8 cellular contexts compared by ENCODE assay signal in genomic region chr6:89597988-89598387, GRCh38. TPM values are rescaled to one million over a fixed set of nuclear protein-coding genes. Genes with fewer than 3 reads are reported as not detected.
DNase-seq lines count a peak whose midpoint lies in the region; TF ChIP-seq lines count a peak whose summit lies in the region.

No MANE protein-coding gene starts in this region.

- H2AFZ ChIP-seq in H9 (ENCODE audit: low read length) (no peak overlapping the region), OCI-LY7 (ENCODE audit: low read length) (peak overlapping the region; percentile 3; the same call in 1 of the 2 replicates)

- no peak overlapping the region for H3K23ac ChIP-seq in H9 (ENCODE audit: insufficient read length, low read depth, low read length)

- H3K4me1 ChIP-seq in H9 (ENCODE audit: insufficient read depth, low read length) (no peaks in the 10 kb centered on the region), OCI-LY7 (ENCODE audit: insufficient read depth, low read length, poor library complexity, severe bottlenecking) (peaks cover 28% of the 10 kb centered on the region), ovary (ENCODE audit: insufficient read depth) (no peaks in the 10 kb centered on the region)

- H3T11ph ChIP-seq in H9 (ENCODE audit: low read length) = no peak overlapping the region

- no peak overlapping the region for H4K5ac ChIP-seq in H9 (ENCODE audit: insufficient read length, low read depth, low read length)

- no peak overlapping the region for H3K9ac ChIP-seq in H9 (ENCODE audit: extremely low read depth, insufficient read length, low read length)

- H3K23me2 ChIP-seq in H9 (ENCODE audit: insufficient read length, low read depth, low read length, poor library complexity, severe bottlenecking) = no peaks in the 10 kb centered on the region

- H2AK5ac ChIP-seq in H9 (ENCODE audit: insufficient read length, low read length) = no peak overlapping the region

- H3K4me2 ChIP-seq in H9 (ENCODE audit: insufficient read depth, insufficient read length, low read length) = no peak overlapping the region
- H3K4me2 ChIP-seq in OCI-LY7 (ENCODE audit: low read length) = no peak overlapping the region

- H3K4me3 Mint-ChIP-seq in H9 = no peak overlapping the region

- no peaks in the 10 kb centered on the region for H3K36me3 Mint-ChIP-seq in H9 (ENCODE audit: insufficient read depth in 1 of 3, low read depth in 3 of 3)

- no peak overlapping the region for H3K4ac ChIP-seq in H9 (ENCODE audit: low read depth, low read length)

- no peaks in the 10 kb centered on the region for H3K79me1 ChIP-seq in H9 (ENCODE audit: insufficient read depth, low read depth, low read length, poor library complexity, severe bottlenecking)

- BruUV-seq in OCI-LY7 (replicated peaks; lab: Mats Ljungman, UMichigan) = no TSS peak

- no CpG with 5 or more reads among the region's 3 CpGs for WGBS in H9 (ENCODE audit: extremely low coverage, insufficient read length, low lambda C conversion rate)
- 30 to 45% (median 33%) methylated on average over 3 of the region's 3 CpGs for WGBS in ovary, 3 donors

- no peaks in the 10 kb centered on the region for H3K9me2 ChIP-seq in OCI-LY7 (ENCODE audit: insufficient read depth, low read length)

- H4K20me1 ChIP-seq in H9 (ENCODE audit: control insufficient read depth, insufficient read depth, insufficient read length) = no peaks in the 10 kb centered on the region
- H4K20me1 ChIP-seq in OCI-LY7 (ENCODE audit: insufficient read depth, low read length) = no peaks in the 10 kb centered on the region

- CTCF ChIA-PET in OCI-LY7 (lab: Charles Lee; ENCODE audit: unreplicated experiment) = interaction anchor here (1.7 kb wide), 1 partner anchor 41 kb away, joined by 5 read pairs; the partner anchor contains the start of gene LYRM2

- no peak overlapping the region for H2BK120ac ChIP-seq in H9 (ENCODE audit: low read depth, low read length, poor library complexity, severe bottlenecking)

- H3K27me3 Mint-ChIP-seq in H9 (ENCODE audit: low read depth) = no peaks in the 10 kb centered on the region

- H3K9me3 Mint-ChIP-seq in H9 = no peaks in the 10 kb centered on the region

- H2BK12ac ChIP-seq in H9 (ENCODE audit: insufficient read length, low read depth, low read length) = no peak overlapping the region

- no peak overlapping the region for H3K18ac ChIP-seq in H9 (ENCODE audit: insufficient read length, low read depth, low read length)

- H3K27me3 ChIP-seq in H9 (ENCODE audit: insufficient read depth, low read length) (no peaks in the 10 kb centered on the region; the same call in 1 of the 2 replicates), ovary (no peaks in the 10 kb centered on the region)

- H3K79me2 ChIP-seq in H9 (ENCODE audit: insufficient read depth, low read length) = no peaks in the 10 kb centered on the region
- no peaks in the 10 kb centered on the region for H3K79me2 ChIP-seq in OCI-LY7 (ENCODE audit: insufficient read depth, low read depth, low read length)

- H3K27ac ChIP-seq in H9 (ENCODE audit: insufficient read length, low read depth, low read length) (no peak overlapping the region), OCI-LY7 (ENCODE audit: low read depth, low read length, poor library complexity, severe bottlenecking) (no peak overlapping the region), ovary (no peak overlapping the region)

- H3K4me3 ChIP-seq in OCI-LY7 (ENCODE audit: low read depth, low read length, poor library complexity, severe bottlenecking) (no peak overlapping the region), ovary (no peak overlapping the region)

- TF ChIP-seq EP300 in ovary (IDR thresholded peaks at IDR 0.05) = no peak

- no peak overlapping the region for H2BK20ac ChIP-seq in H9 (ENCODE audit: low read depth, low read length, poor library complexity, severe bottlenecking)

- H3K27ac Mint-ChIP-seq in H9 = no peak overlapping the region

- TF ChIP-seq CTCF in H9 (conservative IDR thresholded peaks at IDR 0.05) (peak; percentile 25; the same call in 1 of the 3 replicates), OCI-LY7 (conservative IDR thresholded peaks at IDR 0.05; ENCODE audit: low read length) (peak; percentile 68), ovary (IDR thresholded peaks at IDR 0.05) (peak in 1 of 3 donors; percentile 7)

- H3K14ac ChIP-seq in H9 (ENCODE audit: insufficient read depth, low read length) = no peak overlapping the region

- DNase-seq in AG20443 (ENCODE audit: low spot score) (peak; percentile 52), H9 (no peak), OCI-LY7 (ENCODE audit: low spot score) (peak; percentile 48), fibroblast of peridontal ligament (ENCODE audit: extremely low read depth) (peak; percentile 24), ovary (no peak), posterior cingulate gyrus (no peak), amygdala (lab: John Stamatoyannopoulos, UW) (no peak), GM19240 (ENCODE audit: insufficient read length, low spot score) (no peak)

- no peak overlapping the region for H4K91ac ChIP-seq in H9 (ENCODE audit: insufficient read length, low read depth, low read length)

- H3K4me1 Mint-ChIP-seq in H9 = 0 out of 4 replicates have a peak, but pooled peaks cover 0 to 4% of the 10 kb centered on the region in 2 experiments

- no peak overlapping the region for H2BK15ac ChIP-seq in H9 (ENCODE audit: low read depth, low read length)

- H3K9me3 ChIP-seq in H9 (ENCODE audit: control insufficient read depth, low read depth, low read length) (no peaks in the 10 kb centered on the region), OCI-LY7 (ENCODE audit: low read length) (peaks cover 8% of the 10 kb centered on the region; the same call in 1 of the 2 replicates), ovary (no peaks in the 10 kb centered on the region)

- intact Hi-C loops in OCI-LY7 (cut with micrococcal nuclease; ENCODE audit: unreplicated experiment) = loop anchor here (5.0 kb wide), 2 partner anchors 166 to 226 kb away; partner anchors contain the start of gene ANKRD6
- intact Hi-C loops in ovary (cut with DNase I) = no loop called here
- intact Hi-C loops in posterior cingulate gyrus (cut with DNase I) = no loop called here

- H4K8ac ChIP-seq in H9 (replicated peaks; ENCODE audit: insufficient read length, low read depth, low read length) = no peak overlapping the region

- H3K36me3 ChIP-seq in OCI-LY7 (ENCODE audit: insufficient read depth, low read length) (no peaks in the 10 kb centered on the region), ovary (no peaks in the 10 kb centered on the region)

- H2BK5ac ChIP-seq in H9 (ENCODE audit: insufficient read length, low read length) = no peak overlapping the region

- no peak for TF ChIP-seq POLR2A in ovary (IDR thresholded peaks at IDR 0.05)

- POLR2A ChIA-PET in OCI-LY7 (lab: Charles Lee) = interaction anchor here (0.6 to 2.2 kb wide), 4 partner anchors 15 to 231 kb away, joined by 3 to 8 read pairs (median 3); partner anchors contain the start of gene CASP8AP2

- H3K56ac ChIP-seq in H9 (ENCODE audit: insufficient read length, low read depth, low read length) = no peak overlapping the region

RNA-seq across cellular contexts. Expression of gene LYRM2, which starts 40.6 kb away (rescaled TPM):
- total RNA-seq in H9 (2021) (29.3 and 29.8 TPM in 2 replicates), OCI-LY7 (2022) (37.8 and 40.6 TPM in 2 replicates), ovary (10 to 100 TPM; 11.8 to 44.0 (median 27.5) TPM)
- 16.0 and 17.7 TPM in 2 replicates for total RNA-seq in OCI-LY7 (2014; rRNA removed; shearing (Covaris generic))
- 10 to 100 TPM; 20.0 to 26.2 TPM for polyA plus RNA-seq in ovary

Comparison
In these comparisons a context has a peak if more than half of its experiments do, and no peak if none do; other contexts are left out.
1. DNase-seq: peak in AG20443 (single experiment), OCI-LY7 (single experiment) and fibroblast of peridontal ligament (single experiment); none in H9 (single experiment), ovary (0 of 5), posterior cingulate gyrus (0 of 10), amygdala (0 of 56) and GM19240 (single experiment).